9 cellular contexts compared by ENCODE assay signal in the genomic region with DNA sequence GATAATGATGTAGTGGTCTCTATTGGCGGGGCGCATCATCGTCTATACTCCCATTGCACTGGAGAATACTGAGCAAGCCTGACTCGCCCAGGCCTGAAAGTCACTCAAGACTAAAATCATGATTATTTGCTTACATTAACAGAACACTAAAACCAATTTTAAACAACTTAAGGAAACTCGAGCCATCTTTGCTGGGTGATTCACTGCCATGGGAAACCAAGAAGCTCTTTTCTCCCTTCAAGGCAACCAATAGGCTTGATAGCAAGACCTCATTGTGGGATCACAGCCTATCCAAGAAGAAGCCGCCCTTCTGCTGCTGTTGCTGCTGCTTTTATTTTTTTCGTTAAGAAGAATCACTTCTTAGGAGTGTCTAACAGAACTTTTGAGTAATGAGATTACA.
A peak's percentile ranks its signal among the peaks of the same experiment; 100 is the strongest.
DNase-seq lines count a peak whose midpoint lies in the region; ATAC-seq, FAIRE-seq and TF ChIP-seq lines count a peak whose summit lies in the region.
"Had no signal": no experiment of that assay in that cellular context is flagged by ENCODE, and none has a peak within 500 bp of the region (broad histone marks: within the 10 kb centered on the region; RNA-seq: fewer than 3 reads in every experiment).

No MANE protein-coding gene starts in this region.

- no peak overlapping the region for H3K4me3 ChIP-seq in Peyer's patch
- H3K4me3 ChIP-seq in skeletal muscle tissue (ENCODE audit: low read length in 3 of 3) = no peak overlapping the region

- intact Hi-C loops in left cardiac atrium (cut with DNase I) = no loop called here

- no peak for FAIRE-seq in urothelium cell line (lab: Jason Lieb, UNC)

- no peak for TF ChIP-seq CTCF in Peyer's patch (IDR thresholded peaks at IDR 0.05)

- ATAC-seq in GM18858 (IDR thresholded peaks at IDR 0.05; ENCODE audit: unreplicated experiment) (no peak), left cardiac atrium (no peak)

- peak overlapping the region in 3 of 4 donors; percentile 28 to 72 (median 28) for H3K27ac ChIP-seq in Peyer's patch
- H3K27ac ChIP-seq in skeletal muscle tissue (ENCODE audit: low read depth, low read length) = peak overlapping the region; percentile 51

- no peak overlapping the region for H3K9ac ChIP-seq in skeletal muscle tissue (ENCODE audit: low read depth in 1 of 3, low read length in 3 of 3)

- DNase-seq in ELR (ENCODE audit: low read depth) = peak; percentile 89
- no peak for DNase-seq in Peyer's patch
- DNase-seq in fibroblast of gingiva (ENCODE audit: low read depth) = peak; percentile 93
- no peak for DNase-seq in urothelium cell line (ENCODE audit: low spot score)
- DNase-seq in DMS 273 (lab: John Stamatoyannopoulos, UW; ENCODE audit: unreplicated experiment) = no peak
- DNase-seq in left cardiac atrium = no peak
- DNase-seq: MV-4-11 had no signal

- TF ChIP-seq POLR2A in Peyer's patch (IDR thresholded peaks at IDR 0.05) = no peak

- H3K27me3 ChIP-seq in Peyer's patch = no peaks in the 10 kb centered on the region
- no peaks in the 10 kb centered on the region for H3K27me3 ChIP-seq in skeletal muscle tissue (ENCODE audit: control insufficient read depth in 3 of 3, insufficient read depth in 3 of 3, low read length in 3 of 3)

- no peaks in the 10 kb centered on the region for H3K9me3 ChIP-seq in Peyer's patch
- H3K9me3 ChIP-seq in skeletal muscle tissue (ENCODE audit: control insufficient read depth in 3 of 3, low read length in 3 of 3) = no peaks in the 10 kb centered on the region

- H3K36me3 ChIP-seq in Peyer's patch = no peaks in the 10 kb centered on the region
- H3K36me3 ChIP-seq in skeletal muscle tissue (ENCODE audit: control insufficient read depth in 3 of 3, insufficient read depth in 3 of 3, low read length in 3 of 3) = no peaks in the 10 kb centered on the region

- H3K4me1 ChIP-seq in Peyer's patch (peaks cover 0 to 44% (median 17%) of the 10 kb centered on the region in 4 donors), skeletal muscle tissue (ENCODE audit: control insufficient read depth in 3 of 3, insufficient read depth in 3 of 3, low read length in 3 of 3) (peaks cover 3 to 9% (median 7%) of the 10 kb centered on the region in 3 donors)

Comparison
In these comparisons a context has a peak if more than half of its experiments do, and no peak if none do; other contexts are left out.
1. DNase-seq: peak in ELR (single experiment) and fibroblast of gingiva (single experiment); none in Peyer's patch (0 of 3), urothelium cell line (single experiment), DMS 273 (single experiment) and left cardiac atrium (single experiment).